Comparison of ENCODE assay signal across 12 cellular contexts in genomic region chr10:48633381-48634197, GRCh38. TPM values are rescaled to one million over a fixed set of nuclear protein-coding genes. Genes with fewer than 3 reads are reported as not detected.
A peak's percentile ranks its signal among the peaks of the same experiment; 100 is the strongest.
DNase-seq lines count a peak whose midpoint lies in the region; ATAC-seq and TF ChIP-seq lines count a peak whose summit lies in the region.
"Had no signal": no experiment of that assay in that cellular context is flagged by ENCODE, and none has a peak within 500 bp of the region (broad histone marks: within the 10 kb centered on the region; RNA-seq: fewer than 3 reads in every experiment).

No MANE protein-coding gene starts in this region.

- no peak overlapping the region for H3K4me3 Mint-ChIP-seq in progenitor cell of endocrine pancreas (ENCODE audit: low read depth)

- H3K27me3 Mint-ChIP-seq in progenitor cell of endocrine pancreas: peaks cover 3% of the 10 kb centered on the region

- no peak overlapping the region for H3K27ac Mint-ChIP-seq in progenitor cell of endocrine pancreas

- no peaks in the 10 kb centered on the region for H3K9me3 Mint-ChIP-seq in progenitor cell of endocrine pancreas (ENCODE audit: low read depth)

- H3K9ac ChIP-seq in DND-41 (ENCODE audit: low read depth, low read length): no peak overlapping the region

- peak; percentile 11; the same call in 2 of the 3 replicates for ATAC-seq in DND-41 (ENCODE audit: insufficient read depth, low read depth)
- peak; percentile 29 for ATAC-seq in GM19455 (IDR thresholded peaks at IDR 0.05; ENCODE audit: unreplicated experiment)
- ATAC-seq in HG03103 (IDR thresholded peaks at IDR 0.05; ENCODE audit: low read depth, unreplicated experiment): peak; percentile 26
- no peak for ATAC-seq in omental fat pad (ENCODE audit: low FRiP score)

- H3K9me3 ChIP-seq in DND-41 (ENCODE audit: insufficient read depth, low read length, severe bottlenecking): no peaks in the 10 kb centered on the region
- H3K9me3 ChIP-seq: pancreas, SJCRH30 had no signal

- no peaks in the 10 kb centered on the region for H3K79me2 ChIP-seq in DND-41 (ENCODE audit: insufficient read depth, low read length)

- no peak overlapping the region for H3K4me3 ChIP-seq in DND-41 (ENCODE audit: low read depth in 1 of 2, low read length in 2 of 2)
- H3K4me3 ChIP-seq in coronary artery: no peak overlapping the region
- H3K4me3 ChIP-seq: pancreas, SJCRH30 had no signal

- no peaks in the 10 kb centered on the region for H3K4me1 Mint-ChIP-seq in progenitor cell of endocrine pancreas (ENCODE audit: low read depth)

- no peaks in the 10 kb centered on the region for H3K36me3 Mint-ChIP-seq in progenitor cell of endocrine pancreas (ENCODE audit: insufficient read depth)

- H4K20me1 ChIP-seq in DND-41 (ENCODE audit: insufficient read depth, low read length): no peaks in the 10 kb centered on the region

- no peak overlapping the region for H2AFZ ChIP-seq in DND-41 (ENCODE audit: low read depth, low read length)

- no peak for TF ChIP-seq CTCF in DND-41 (IDR thresholded peaks at IDR 0.05; ENCODE audit: borderline replicate concordance, extremely low read depth, low read length, poor library complexity, severe bottlenecking)
- no peak for TF ChIP-seq CTCF in coronary artery (IDR thresholded peaks at IDR 0.05)
- no peak for TF ChIP-seq CTCF in progenitor cell of endocrine pancreas (IDR thresholded peaks at IDR 0.05; ENCODE audit: unreplicated experiment)
- TF ChIP-seq CTCF in omental fat pad (IDR thresholded peaks at IDR 0.05): no peak

- H3K27ac ChIP-seq in DND-41 (ENCODE audit: low read length) (no peak overlapping the region), coronary artery (peak overlapping the region; percentile 57 to 70)
- H3K27ac ChIP-seq: pancreas, SJCRH30 had no signal

- H3K4me1 ChIP-seq in DND-41 (ENCODE audit: insufficient read depth, low read length): peaks cover 27% of the 10 kb centered on the region
- H3K4me1 ChIP-seq: pancreas, SJCRH30 had no signal

- no peak overlapping the region for H3K4me2 ChIP-seq in DND-41 (ENCODE audit: insufficient read depth, low read length)

- H3K27me3 ChIP-seq in DND-41 (ENCODE audit: insufficient read depth, low read length, poor library complexity): peaks cover 4% of the 10 kb centered on the region
- H3K27me3 ChIP-seq: pancreas, SJCRH30 had no signal

- H3K36me3 ChIP-seq in DND-41 (ENCODE audit: insufficient read depth, low read length): no peaks in the 10 kb centered on the region
- H3K36me3 ChIP-seq: pancreas, SJCRH30 had no signal

- DNase-seq in DND-41 (no peak), coronary artery (ENCODE audit: low spot score) (no peak), progenitor cell of endocrine pancreas (ENCODE audit: low spot score, unreplicated experiment) (no peak), NOMO-1 treated with dmso at 0.1 percent for 144 hours (lab: John Stamatoyannopoulos, UW; ENCODE audit: unreplicated experiment) (no peak), omental fat pad (ENCODE audit: low spot score) (no peak), HCEC 1CT (no peak)
- DNase-seq: NCI-H1930, SJCRH30 had no signal

RNA-seq across cellular contexts. Expression of gene ARHGAP22, which starts 28.7 kb away (rescaled TPM):
- total RNA-seq in progenitor cell of endocrine pancreas: 3.8 and 4.7 TPM in 2 replicates
- 10 to 100 TPM in 2 of 4 donors, 1 to 10 TPM in 2; 3.2 to 24.0 (median 9.9) TPM for total RNA-seq in omental fat pad
- total RNA-seq: SJCRH30 had no signal

RNA-seq across cellular contexts. Expression of gene WDFY4, which starts 51.1 kb away (rescaled TPM):
- total RNA-seq in progenitor cell of endocrine pancreas (0.07 and 0.16 TPM in 2 replicates), omental fat pad (10 to 100 TPM in 2 of 4 donors, 1 to 10 TPM in 2; 6.8 to 21.4 (median 10.5) TPM)
- total RNA-seq: Daoy, SJCRH30 had no signal
